ENCODE assay signal across 8 cellular contexts in the genomic region with DNA sequence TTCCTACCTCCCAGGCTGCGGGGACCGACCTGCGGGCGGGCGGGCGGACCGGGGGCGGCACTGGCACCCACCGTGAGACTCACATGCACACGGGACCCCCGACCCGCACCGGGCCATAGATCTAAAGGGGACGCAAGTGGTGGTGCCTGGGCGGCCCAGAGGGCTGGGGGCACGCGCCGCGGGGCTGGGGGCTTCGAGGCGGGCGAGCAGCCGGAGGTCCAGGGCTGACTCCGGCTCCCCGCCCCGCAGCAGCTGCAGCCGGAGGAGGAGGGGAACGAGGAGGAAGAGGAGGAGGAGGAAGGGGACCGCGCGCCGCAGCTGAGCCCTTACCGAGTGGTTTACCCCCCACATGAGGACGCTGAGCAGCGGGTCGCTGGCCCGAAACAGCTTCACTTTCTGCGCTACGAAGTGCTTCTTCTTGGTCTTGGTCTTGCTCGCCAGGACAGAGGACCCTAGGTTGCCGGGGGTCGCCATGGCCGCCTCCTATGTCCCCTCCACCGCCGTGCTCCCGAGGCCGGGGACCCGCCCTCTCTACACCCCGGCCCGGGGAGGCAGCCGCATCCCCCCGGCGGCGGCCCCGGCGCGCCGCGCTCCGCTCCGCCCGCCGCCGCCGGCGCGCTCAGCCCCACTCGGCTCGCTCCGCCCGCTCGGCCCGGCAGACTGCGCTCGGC. TPM values are rescaled to one million over a fixed set of nuclear protein-coding genes. Genes with fewer than 3 reads are reported as not detected.
A peak's percentile ranks its signal among the peaks of the same experiment; 100 is the strongest.
DNase-seq lines count a peak whose midpoint lies in the region; ATAC-seq, FAIRE-seq and TF ChIP-seq lines count a peak whose summit lies in the region.

No MANE protein-coding gene starts in this region.

- peaks cover 34% of the 10 kb centered on the region for H3K4me1 Mint-ChIP-seq in activated naive CD4-positive, alpha-beta T cell treated with anti-CD3 and anti-CD28 coated beads for 36 hours (ENCODE audit: low read depth)

- H3K4me1 ChIP-seq in OCI-LY1 (ENCODE audit: insufficient read depth, low read length, severe bottlenecking), result peaks cover 29% of the 10 kb centered on the region
- H3K4me1 ChIP-seq in sigmoid colon, result peaks cover 0 to 36% (median 18%) of the 10 kb centered on the region in 4 donors

- H3K4me3 ChIP-seq in OCI-LY1 (ENCODE audit: low read depth, low read length, poor library complexity, severe bottlenecking) (peak overlapping the region; percentile 94), sigmoid colon (peak overlapping the region; percentile 61 to 99 (median 90))

- peak; percentile 46 for DNase-seq in activated naive CD4-positive, alpha-beta T cell treated with anti-CD3 and anti-CD28 coated beads for 36 hours
- DNase-seq in left ventricle myocardium superior (peak; percentile 51), sigmoid colon (peak; percentile 68), D721Med (ENCODE audit: insufficient read length, low spot score) (no peak)

- CTCF ChIA-PET in activated naive CD4-positive, alpha-beta T cell treated with anti-CD3 and anti-CD28 coated beads for 36 hours (lab: Charles Lee), result interaction anchor here (0.6 to 1.6 kb wide), 2 partner anchors 9 to 140 kb away, joined by 4 to 5 read pairs; no protein-coding TSS in a partner anchor

- no peak for FAIRE-seq in D721Med (lab: Jason Lieb, UNC)

- H4K20me1 ChIP-seq in OCI-LY1 (ENCODE audit: insufficient read depth, low read length), result 0 out of 2 replicates have a peak, but pooled peaks cover 6% of the 10 kb centered on the region

- peak overlapping the region; percentile 88 for H3K4me3 Mint-ChIP-seq in activated naive CD4-positive, alpha-beta T cell treated with anti-CD3 and anti-CD28 coated beads for 36 hours

- no peaks in the 10 kb centered on the region for H3K27me3 Mint-ChIP-seq in activated naive CD4-positive, alpha-beta T cell treated with anti-CD3 and anti-CD28 coated beads for 36 hours (ENCODE audit: low read depth)

- H3K27ac ChIP-seq in OCI-LY1 (ENCODE audit: low read depth, low read length, poor library complexity, severe bottlenecking) (no peak overlapping the region), sigmoid colon (peak overlapping the region; percentile 84 to 91 (median 88))

- H3K36me3 ChIP-seq in OCI-LY1 (ENCODE audit: insufficient read depth, low read length) (no peaks in the 10 kb centered on the region), sigmoid colon (no peaks in the 10 kb centered on the region)

- H3K27ac Mint-ChIP-seq in activated naive CD4-positive, alpha-beta T cell treated with anti-CD3 and anti-CD28 coated beads for 36 hours, result peak overlapping the region; percentile 71

- H3K27me3 ChIP-seq in OCI-LY1 (ENCODE audit: insufficient read depth, low read length) (no peaks in the 10 kb centered on the region; the same call in 1 of the 2 replicates), sigmoid colon (no peaks in the 10 kb centered on the region)

- H3K79me2 ChIP-seq in OCI-LY1 (ENCODE audit: insufficient read depth, low read length), result no peaks in the 10 kb centered on the region

- ATAC-seq in GM18517 (IDR thresholded peaks at IDR 0.05; ENCODE audit: unreplicated experiment) (peak; percentile 22), HG02870 (IDR thresholded peaks at IDR 0.05; ENCODE audit: unreplicated experiment) (peak; percentile 28), left ventricle myocardium superior (peak; percentile 45), HG03565 (IDR thresholded peaks at IDR 0.05; ENCODE audit: unreplicated experiment) (no peak)

- H2AFZ ChIP-seq in OCI-LY1 (ENCODE audit: low read length), result 0 out of 2 replicates have a peak overlapping the region, but pooled peaks have one; percentile 54

- peak overlapping the region; percentile 88 for H3K9ac ChIP-seq in OCI-LY1 (ENCODE audit: low read length)

- no peak for TF ChIP-seq CTCF in OCI-LY1 (IDR thresholded peaks at IDR 0.05; ENCODE audit: low read length)
- TF ChIP-seq CTCF in sigmoid colon (IDR thresholded peaks at IDR 0.05), result no peak
- no peak for TF ChIP-seq CTCF in D721Med (IDR thresholded peaks at IDR 0.05; ENCODE audit: insufficient read depth, missing control alignments)

- H3F3A ChIP-seq in OCI-LY1 (ENCODE audit: insufficient read depth, low read length), result no peaks in the 10 kb centered on the region

- H3K9me3 ChIP-seq in OCI-LY1 (ENCODE audit: low read length) (no peaks in the 10 kb centered on the region), sigmoid colon (no peaks in the 10 kb centered on the region)

- no peak for TF ChIP-seq EP300 in sigmoid colon (IDR thresholded peaks at IDR 0.05)

- H3K9me3 Mint-ChIP-seq in activated naive CD4-positive, alpha-beta T cell treated with anti-CD3 and anti-CD28 coated beads for 36 hours, result no peaks in the 10 kb centered on the region

- intact Hi-C loops in activated naive CD4-positive, alpha-beta T cell treated with anti-CD3 and anti-CD28 coated beads for 36 hours (cut with micrococcal nuclease), result loop anchor here (1.0 to 10.0 kb wide), 8 partner anchors 103 to 1189 kb away; partner anchors contain the start of genes BMI1, DNAJC1 and SKIDA1
- intact Hi-C loops in left ventricle myocardium superior (cut with micrococcal nuclease), result loop anchor here (10.0 kb wide), 1 partner anchor 389 kb away; the partner anchor contains the start of gene BMI1
- intact Hi-C loops in sigmoid colon (cut with DNase I), result loop anchor here (5.0 to 10.0 kb wide), 11 partner anchors 92 to 1199 kb away; partner anchors contain the start of genes DNAJC1 and MSRB2

- no peaks in the 10 kb centered on the region for H3K9me2 ChIP-seq in OCI-LY1 (ENCODE audit: low read depth, low read length)

- TF ChIP-seq POLR2A in sigmoid colon (IDR thresholded peaks at IDR 0.05), result no peak

- peak overlapping the region; percentile 87 for H3K4me2 ChIP-seq in OCI-LY1 (ENCODE audit: low read length)

- no peaks in the 10 kb centered on the region for H3K36me3 Mint-ChIP-seq in activated naive CD4-positive, alpha-beta T cell treated with anti-CD3 and anti-CD28 coated beads for 36 hours (ENCODE audit: low read depth)

- WGBS in sigmoid colon, 2 donors, result 0 to 1% methylated on average over 75 of the region's 75 CpGs

RNA-seq across cellular contexts. Expression of gene PIP4K2A, which starts 0.4 kb away (rescaled TPM):
- 10 to 100 TPM; 68.0 to 74.1 TPM for total RNA-seq in activated naive CD4-positive, alpha-beta T cell treated with anti-CD3 and anti-CD28 coated beads for 36 hours
- total RNA-seq in left ventricle myocardium superior (12.1 TPM), sigmoid colon (10 to 100 TPM; 16.6 to 23.2 (median 20.4) TPM)
- 10 to 100 TPM in 1 of 3 donors, 1 to 10 TPM in 2; 7.2 to 17.8 (median 7.2) TPM for polyA plus RNA-seq in sigmoid colon
